16 cellular contexts compared by ENCODE assay signal in genomic region chr6:30760537-30760936, GRCh38. TPM values are rescaled to one million over a fixed set of nuclear protein-coding genes. Genes with fewer than 3 reads are reported as not detected.
DNase-seq lines count a peak whose midpoint lies in the region; ATAC-seq and TF ChIP-seq lines count a peak whose summit lies in the region.
"Had no signal": no experiment of that assay in that cellular context is flagged by ENCODE, and none has a peak within 500 bp of the region (broad histone marks: within the 10 kb centered on the region; RNA-seq: fewer than 3 reads in every experiment).

No MANE protein-coding gene starts in this region.

- no peak overlapping the region for H4K8ac ChIP-seq in mesendoderm (ENCODE audit: low read depth, low read length)

- no peak overlapping the region for H3K27ac ChIP-seq in Karpas-422 (ENCODE audit: low read length)
- no peak overlapping the region for H3K27ac ChIP-seq in mesendoderm (ENCODE audit: low read depth, low read length)
- peak overlapping the region; percentile 14 to 37 for H3K27ac ChIP-seq in tibial artery
- H3K27ac ChIP-seq in CD8-positive, alpha-beta T cell (ENCODE audit: low read depth, low read length), result no peak overlapping the region

- H3K4ac ChIP-seq in mesendoderm (ENCODE audit: low read depth, low read length), result peak overlapping the region; percentile 37

- no peak overlapping the region for H3K4me3 ChIP-seq in Karpas-422 (ENCODE audit: low read length)
- no peak overlapping the region for H3K4me3 ChIP-seq in mesendoderm (ENCODE audit: low read length)
- no peak overlapping the region for H3K4me3 ChIP-seq in tibial artery
- H3K4me3 ChIP-seq in CD8-positive, alpha-beta T cell (ENCODE audit: low read depth, low read length), result no peak overlapping the region

- H4K20me1 ChIP-seq in Karpas-422 (ENCODE audit: insufficient read depth, low read depth, low read length), result no peaks in the 10 kb centered on the region

- no peak overlapping the region for H2AK5ac ChIP-seq in mesendoderm (ENCODE audit: low read length)

- intact Hi-C loops in activated B cell treated with CpG ODN at 0.5 μM for 24 hours (cut with micrococcal nuclease) (no loop called here), tibial artery (cut with DNase I; ENCODE audit: low total_unique reads) (no loop called here), left colon (cut with DNase I, micrococcal nuclease) (no loop called here)
- intact Hi-C loops in CD8-positive, alpha-beta T cell (cut with DNase I, micrococcal nuclease), result no loop called here

- H3K4me2 ChIP-seq in Karpas-422 (ENCODE audit: low read depth, low read length, poor library complexity, severe bottlenecking), result no peak overlapping the region
- H3K4me2 ChIP-seq in mesendoderm (ENCODE audit: low read length), result no peak overlapping the region

- peak overlapping the region; percentile 41 for H3K27ac Mint-ChIP-seq in activated B cell treated with CpG ODN at 0.5 μM for 24 hours
- no peak overlapping the region for H3K27ac Mint-ChIP-seq in CD8-positive, alpha-beta T cell
- H3K27ac Mint-ChIP-seq: activated CD4-positive, alpha-beta T cell treated with anti-CD3 and anti-CD28 coated beads, Interleukin-2, amount 10 ng/mL, durations not matched to agents 7 days and 5 days had no signal

- H3K36me3 Mint-ChIP-seq in activated B cell treated with CpG ODN at 0.5 μM for 24 hours (ENCODE audit: low read depth), result no peaks in the 10 kb centered on the region
- no peaks in the 10 kb centered on the region for H3K36me3 Mint-ChIP-seq in CD8-positive, alpha-beta T cell

- H3K56ac ChIP-seq in mesendoderm (ENCODE audit: low read length), result no peak overlapping the region

- no peaks in the 10 kb centered on the region for H3K9me2 ChIP-seq in Karpas-422 (replicated peaks; ENCODE audit: insufficient read depth, low read length)

- H3K27me3 ChIP-seq in Karpas-422 (ENCODE audit: low read length) (no peaks in the 10 kb centered on the region), mesendoderm (ENCODE audit: insufficient read depth, low read length, poor library complexity) (no peaks in the 10 kb centered on the region), tibial artery (no peaks in the 10 kb centered on the region)
- no peaks in the 10 kb centered on the region for H3K27me3 ChIP-seq in CD8-positive, alpha-beta T cell (ENCODE audit: insufficient read depth, low read length)

- no peaks in the 10 kb centered on the region for H3K9me3 ChIP-seq in Karpas-422 (ENCODE audit: low read length)
- H3K9me3 ChIP-seq in tibial artery, result no peaks in the 10 kb centered on the region
- H3K9me3 ChIP-seq in CD8-positive, alpha-beta T cell (ENCODE audit: low read length), result no peaks in the 10 kb centered on the region

- H3K9ac ChIP-seq in Karpas-422 (ENCODE audit: low read length) (no peak overlapping the region), mesendoderm (ENCODE audit: low read length) (no peak overlapping the region)

- H3K27me3 Mint-ChIP-seq in activated B cell treated with CpG ODN at 0.5 μM for 24 hours, result peaks cover 17% of the 10 kb centered on the region
- H3K27me3 Mint-ChIP-seq in CD8-positive, alpha-beta T cell (ENCODE audit: low read depth), result no peaks in the 10 kb centered on the region
- H3K27me3 Mint-ChIP-seq: activated CD4-positive, alpha-beta T cell treated with anti-CD3 and anti-CD28 coated beads, Interleukin-2, amount 10 ng/mL, durations not matched to agents 7 days and 5 days had no signal

- CTCF ChIA-PET in activated B cell treated with CpG ODN at 0.5 μM for 24 hours (lab: Charles Lee), result no interaction called here
- CTCF ChIA-PET in CD8-positive, alpha-beta T cell (lab: Charles Lee), result interaction anchor here (1.6 kb wide), 1 partner anchor 69 kb away, joined by 4 read pairs; no protein-coding TSS in a partner anchor

- H3K4me3 Mint-ChIP-seq in activated B cell treated with CpG ODN at 0.5 μM for 24 hours, result no peak overlapping the region
- H3K4me3 Mint-ChIP-seq in CD8-positive, alpha-beta T cell, result no peak overlapping the region
- H3K4me3 Mint-ChIP-seq: activated CD4-positive, alpha-beta T cell treated with anti-CD3 and anti-CD28 coated beads, Interleukin-2, amount 10 ng/mL, durations not matched to agents 7 days and 5 days had no signal

- H2BK120ac ChIP-seq in mesendoderm (ENCODE audit: low read depth, low read length), result peak overlapping the region; percentile 86

- no peaks in the 10 kb centered on the region for H3K36me3 ChIP-seq in Karpas-422 (ENCODE audit: insufficient read depth, low read length)
- no peaks in the 10 kb centered on the region for H3K36me3 ChIP-seq in mesendoderm (ENCODE audit: control insufficient read depth, insufficient read depth, low read length)
- no peaks in the 10 kb centered on the region for H3K36me3 ChIP-seq in tibial artery
- no peaks in the 10 kb centered on the region for H3K36me3 ChIP-seq in CD8-positive, alpha-beta T cell (ENCODE audit: insufficient read depth, low read length)

- peaks cover 2% of the 10 kb centered on the region for H3K9me3 Mint-ChIP-seq in activated B cell treated with CpG ODN at 0.5 μM for 24 hours
- H3K9me3 Mint-ChIP-seq in CD8-positive, alpha-beta T cell, result no peaks in the 10 kb centered on the region

- no peak overlapping the region for H4K5ac ChIP-seq in mesendoderm (ENCODE audit: low read length)

- DNase-seq in Karpas-422 (peak; percentile 9), activated B cell treated with CpG ODN at 0.5 μM for 24 hours (no peak), mesendoderm (no peak), tibial artery (no peak), left colon (no peak)
- DNase-seq in CD8-positive, alpha-beta T cell, result no peak
- DNase-seq: activated CD4-positive, alpha-beta T cell treated with anti-CD3 and anti-CD28 coated beads, Interleukin-2, amount 10 ng/mL, durations not matched to agents 7 days and 5 days; activated CD8-positive, alpha-beta memory T cell treated with anti-CD3 and anti-CD28 coated beads, Interleukin-2, amount 50 U/mL, for 48 hours; effector memory CD4-positive, alpha-beta T cell; MM.1S; NCI-H187 treated with DMSO at 0.1 percent for 48 hours; NCI-H446; occipital lobe; stimulated activated CD4-positive, alpha-beta T cell treated with anti-CD3 and anti-CD28 coated beads, Interleukin-4, amount 100 ng/mL, for 1 hour had no signal

- no peak overlapping the region for H2BK5ac ChIP-seq in mesendoderm (ENCODE audit: low read length)

- peaks cover 18% of the 10 kb centered on the region for H3K4me1 Mint-ChIP-seq in activated B cell treated with CpG ODN at 0.5 μM for 24 hours
- peaks cover 19% of the 10 kb centered on the region for H3K4me1 Mint-ChIP-seq in CD8-positive, alpha-beta T cell (ENCODE audit: low read depth)

- H3K23ac ChIP-seq in mesendoderm (ENCODE audit: low read length), result no peak overlapping the region

- POLR2A ChIA-PET in activated B cell treated with CpG ODN at 0.5 μM for 24 hours (lab: Charles Lee), result no interaction called here
- POLR2A ChIA-PET in CD8-positive, alpha-beta T cell (lab: Charles Lee), result no interaction called here

- WGBS in mesendoderm (ENCODE audit: extremely low coverage, insufficient coverage, low lambda C conversion rate), result no CpG with 5 or more reads among the region's 7 CpGs

- ATAC-seq in activated B cell treated with CpG ODN at 0.5 μM for 24 hours (ENCODE audit: low read depth) (no peak), GM18858 (IDR thresholded peaks at IDR 0.05; ENCODE audit: unreplicated experiment) (no peak), left colon (no peak), GM21723 (IDR thresholded peaks at IDR 0.05; ENCODE audit: unreplicated experiment) (no peak)
- ATAC-seq in CD8-positive, alpha-beta T cell, result no peak

- TF ChIP-seq CTCF in activated B cell treated with CpG ODN at 0.5 μM for 24 hours (IDR thresholded peaks at IDR 0.05), result no peak
- TF ChIP-seq CTCF in tibial artery (IDR thresholded peaks at IDR 0.05), result no peak
- TF ChIP-seq CTCF in CD8-positive, alpha-beta T cell (IDR thresholded peaks at IDR 0.05), result no peak

- H3K18ac ChIP-seq in mesendoderm (ENCODE audit: low read length), result peak overlapping the region; percentile 96

- H3K79me2 ChIP-seq in Karpas-422 (ENCODE audit: low read length) (no peaks in the 10 kb centered on the region), mesendoderm (ENCODE audit: control insufficient read depth, insufficient read depth, low read length) (no peaks in the 10 kb centered on the region)

- no peaks in the 10 kb centered on the region for H3K79me1 ChIP-seq in mesendoderm (ENCODE audit: low read length)

- H2BK15ac ChIP-seq in mesendoderm (replicated peaks; ENCODE audit: low read depth), result no peak overlapping the region

- H3K4me1 ChIP-seq in Karpas-422 (ENCODE audit: low read length), result no peaks in the 10 kb centered on the region
- H3K4me1 ChIP-seq in mesendoderm (ENCODE audit: control insufficient read depth, low read depth, low read length), result peaks cover 12% of the 10 kb centered on the region
- H3K4me1 ChIP-seq in tibial artery, result peaks cover 0 to 47% (median 25%) of the 10 kb centered on the region in 4 donors
- peaks cover 16% of the 10 kb centered on the region for H3K4me1 ChIP-seq in CD8-positive, alpha-beta T cell (ENCODE audit: insufficient read depth, low read length)

- no peak overlapping the region for H2AFZ ChIP-seq in Karpas-422 (ENCODE audit: low read length)

RNA-seq across cellular contexts. Expression of gene IER3, which starts 16.2 kb away (rescaled TPM):
- total RNA-seq in Karpas-422 (2014; rRNA removed; shearing (Covaris generic); ENCODE audit: low replicate concordance), result 0.19 and 0.54 TPM in 2 replicates
- total RNA-seq in activated B cell treated with CpG ODN at 0.5 μM for 24 hours (3.0 and 3.3 TPM in 2 replicates), left colon (100 to 1,000 TPM in 1 of 2 donors, 10 to 100 TPM in 1; 70.9 to 169 TPM)
- 285 TPM for polyA plus RNA-seq in mesendoderm (2013, experiment 1 of 2)
- 254 TPM for polyA plus RNA-seq in mesendoderm (2013, experiment 2 of 2)
- total RNA-seq in CD8-positive, alpha-beta T cell, result 1 to 10 TPM; 9.7 to 9.9 TPM

RNA-seq across cellular contexts. Expression of gene FLOT1, which starts 18.1 kb away (rescaled TPM):
- 58.2 and 103 TPM in 2 replicates for total RNA-seq in Karpas-422 (2014; rRNA removed; shearing (Covaris generic); ENCODE audit: low replicate concordance)
- total RNA-seq in activated B cell treated with CpG ODN at 0.5 μM for 24 hours (49.1 and 52.0 TPM in 2 replicates), left colon (100 to 1,000 TPM; 130 to 137 TPM)
- polyA plus RNA-seq in mesendoderm (2013, experiment 1 of 2), result 70.7 TPM
- polyA plus RNA-seq in mesendoderm (2013, experiment 2 of 2), result 68.2 TPM
- 10 to 100 TPM; 27.5 to 27.8 TPM for total RNA-seq in CD8-positive, alpha-beta T cell

RNA-seq across cellular contexts. Expression of gene TUBB, which starts 40.4 kb away (rescaled TPM):
- total RNA-seq in Karpas-422 (2014; rRNA removed; shearing (Covaris generic); ENCODE audit: low replicate concordance), result 403 and 427 TPM in 2 replicates
- total RNA-seq in activated B cell treated with CpG ODN at 0.5 μM for 24 hours, result 700 and 725 TPM in 2 replicates
- polyA plus RNA-seq in mesendoderm (2013, experiment 1 of 2), result 1,956 TPM
- 1,954 TPM for polyA plus RNA-seq in mesendoderm (2013, experiment 2 of 2)
- total RNA-seq in left colon, result 100 to 1,000 TPM; 149 to 195 TPM
- 10 to 100 TPM; 61.3 to 63.1 TPM for total RNA-seq in CD8-positive, alpha-beta T cell

RNA-seq across cellular contexts. Expression of gene MDC1, which starts 43.5 kb away (rescaled TPM):
- 9.4 and 11.0 TPM in 2 replicates for total RNA-seq in Karpas-422 (2014; rRNA removed; shearing (Covaris generic); ENCODE audit: low replicate concordance)
- total RNA-seq in activated B cell treated with CpG ODN at 0.5 μM for 24 hours, result 62.4 and 65.6 TPM in 2 replicates
- polyA plus RNA-seq in mesendoderm (2013, experiment 1 of 2), result 30.4 TPM
- polyA plus RNA-seq in mesendoderm (2013, experiment 2 of 2), result 29.4 TPM
- 10 to 100 TPM; 11.1 to 16.3 TPM for total RNA-seq in left colon
- 10 to 100 TPM; 38.9 to 48.8 TPM for total RNA-seq in CD8-positive, alpha-beta T cell

Comparison
In these comparisons a context has a peak if more than half of its experiments do, and no peak if none do; other contexts are left out.
1. H3K27ac ChIP-seq: peak in tibial artery (2 of 2); none in Karpas-422 (single experiment), mesendoderm (single experiment) and CD8-positive, alpha-beta T cell (single experiment).
2. RNA of gene IER3, which starts 16.2 kb away (total RNA-seq): 70.9 to 169 TPM in left colon; 9.7 to 9.9 TPM in CD8-positive, alpha-beta T cell, 3.0 to 3.3 TPM in activated B cell treated with CpG ODN at 0.5 μM for 24 hours and 0.19 to 0.54 TPM in Karpas-422; every median in the first group is over 4 times any median in the second.